Comparison of ENCODE assay signal across 8 cellular contexts in the genomic region with DNA sequence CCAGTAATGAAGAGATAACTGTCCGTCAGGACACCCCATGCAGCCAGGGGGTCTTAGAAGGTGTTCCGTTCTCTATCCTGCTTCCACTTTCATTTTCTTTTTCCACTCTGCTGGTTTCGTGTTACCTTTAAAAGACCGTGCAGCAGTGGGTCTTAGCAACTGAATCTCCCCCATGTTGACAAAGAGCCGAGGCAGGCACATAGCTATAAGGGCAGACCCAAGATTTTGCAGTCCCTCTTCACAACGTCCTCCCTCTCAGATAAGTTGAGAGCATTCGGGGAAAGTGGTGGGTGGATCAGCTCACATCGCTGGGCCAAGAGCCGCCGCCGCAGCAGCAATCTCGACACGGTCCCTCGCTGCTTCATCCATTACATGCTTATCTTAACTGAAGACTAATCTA.
DNase-seq lines count a peak whose midpoint lies in the region; TF ChIP-seq lines count a peak whose summit lies in the region.

No MANE protein-coding gene starts in this region.

- no peak overlapping the region for H3K27ac Mint-ChIP-seq in IgD-negative memory B cell
- no peak overlapping the region for H3K27ac Mint-ChIP-seq in chondrocyte (ENCODE audit: unreplicated experiment)

- H3K4me1 Mint-ChIP-seq in IgD-negative memory B cell, result peaks cover 6 to 9% (median 8%) of the 10 kb centered on the region in 3 donors
- H3K4me1 Mint-ChIP-seq in chondrocyte (ENCODE audit: low read depth), result peaks cover 9% of the 10 kb centered on the region

- H3K9me3 Mint-ChIP-seq in IgD-negative memory B cell (no peaks in the 10 kb centered on the region), chondrocyte (ENCODE audit: low read depth) (no peaks in the 10 kb centered on the region)

- H3K27me3 Mint-ChIP-seq in IgD-negative memory B cell (no peaks in the 10 kb centered on the region), chondrocyte (ENCODE audit: low read depth) (no peaks in the 10 kb centered on the region)

- in situ Hi-C loops in G401 (cut with HindIII; ENCODE audit: low sequenced_read_pairs), result no loop called here

- DNase-seq in AG08396 (ENCODE audit: low spot score), result peak; percentile 20
- DNase-seq in chondrocyte (ENCODE audit: low spot score), result no peak
- DNase-seq in medulla oblongata (ENCODE audit: extremely low spot score), result peak; percentile 13
- peak; percentile 42 for DNase-seq in ureter (ENCODE audit: low spot score)
- no peak for DNase-seq in mucosa of gallbladder (ENCODE audit: low spot score)
- DNase-seq in NOMO-1 treated with dmso at 0.1 percent for 144 hours (lab: John Stamatoyannopoulos, UW; ENCODE audit: unreplicated experiment), result no peak
- DNase-seq in G401 (ENCODE audit: low spot score), result no peak

- H3K36me3 Mint-ChIP-seq in IgD-negative memory B cell (no peaks in the 10 kb centered on the region), chondrocyte (ENCODE audit: low read depth) (no peaks in the 10 kb centered on the region)

- TF ChIP-seq CTCF in chondrocyte (IDR thresholded peaks at IDR 0.05), result no peak

- H3K4me3 Mint-ChIP-seq in IgD-negative memory B cell (peak overlapping the region in 3 of 4 donors; percentile 47 to 73 (median 72)), chondrocyte (ENCODE audit: unreplicated experiment) (peak overlapping the region; percentile 60)

Comparison
In these comparisons a context has a peak if more than half of its experiments do, and no peak if none do; other contexts are left out.
1. DNase-seq: peak in AG08396 (single experiment), medulla oblongata (single experiment) and ureter (single experiment); none in chondrocyte (single experiment), mucosa of gallbladder (single experiment), NOMO-1 treated with dmso at 0.1 percent for 144 hours (single experiment) and G401 (single experiment).